Comparison of ENCODE assay signal across 14 cellular contexts in the genomic region with DNA sequence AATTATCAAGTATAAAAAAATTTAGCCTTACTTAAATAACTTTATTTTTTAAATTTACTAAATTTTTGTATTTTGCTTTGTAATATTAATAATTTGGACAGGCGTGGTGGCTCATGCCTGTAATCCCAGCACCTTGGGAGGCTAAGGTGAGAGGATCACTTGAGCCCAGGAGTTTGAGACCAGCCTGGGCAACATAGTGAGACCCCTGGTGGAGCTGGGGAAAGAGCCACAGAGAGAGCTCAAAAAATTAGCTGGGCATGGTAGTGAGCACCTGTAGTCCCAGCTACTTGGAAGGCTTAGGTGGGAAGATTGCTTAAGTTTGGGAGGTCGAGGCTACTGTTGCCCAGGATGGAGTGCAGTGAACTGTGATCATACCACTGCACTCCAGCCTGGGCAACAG.
DNase-seq lines count a peak whose midpoint lies in the region; ATAC-seq and TF ChIP-seq lines count a peak whose summit lies in the region.
"Had no signal": no experiment of that assay in that cellular context is flagged by ENCODE, and none has a peak within 500 bp of the region (broad histone marks: within the 10 kb centered on the region; RNA-seq: fewer than 3 reads in every experiment).

No MANE protein-coding gene starts in this region.

- intact Hi-C loops in Right ventricle myocardium superior (cut with DNase I), result no loop called here

- no peak overlapping the region for H3K4me3 ChIP-seq in cardiac muscle cell
- H3K4me3 ChIP-seq in cardiac fibroblast (replicated peaks in 1 of 2; ENCODE audit: low read depth in 2 of 2, low read length in 2 of 2), result no peak overlapping the region
- no peak overlapping the region for H3K4me3 ChIP-seq in kidney epithelial cell (ENCODE audit: low read depth, low read length)
- H3K4me3 ChIP-seq: Peyer's patch had no signal

- peak; percentile 12 for TF ChIP-seq CTCF in cardiac muscle cell (IDR thresholded peaks at IDR 0.05; ENCODE audit: low read depth, low read length)
- TF ChIP-seq CTCF in cardiac fibroblast (IDR thresholded peaks at IDR 0.05; ENCODE audit: low read depth, low read length), result peak; percentile 5
- peak; percentile 9 for TF ChIP-seq CTCF in kidney epithelial cell (IDR thresholded peaks at IDR 0.05; ENCODE audit: insufficient read depth, low read length, poor library complexity, severe bottlenecking)

- H3K9me3 ChIP-seq in cardiac muscle cell (ENCODE audit: low read depth), result no peaks in the 10 kb centered on the region
- H3K9me3 ChIP-seq: Peyer's patch had no signal

- no peak overlapping the region for H3K27ac ChIP-seq in cardiac muscle cell
- H3K27ac ChIP-seq: Peyer's patch had no signal

- DNase-seq in cardiac muscle cell (ENCODE audit: low read depth in 1 of 2, low spot score in 1 of 2) (no peak), Right ventricle myocardium superior (no peak), NAMALWA (ENCODE audit: low spot score) (peak; percentile 13), cardiac fibroblast (ENCODE audit: low read depth in 2 of 2) (no peak), kidney epithelial cell (ENCODE audit: low read depth) (no peak), NCI-H446 treated with DMSO at 0.1 percent for 48 hours (lab: John Stamatoyannopoulos, UW) (no peak), SHP77 treated with DMSO at 0.1 percent for 48 hours (lab: John Stamatoyannopoulos, UW) (no peak)
- DNase-seq: C1 segment of cervical spinal cord, H9, NCI-H2107, NCI-H774, Peyer's patch, SHP77 had no signal

- peaks cover 10% of the 10 kb centered on the region for H3K4me1 ChIP-seq in cardiac muscle cell (ENCODE audit: low read depth)
- H3K4me1 ChIP-seq: Peyer's patch had no signal

- no peaks in the 10 kb centered on the region for H3K36me3 ChIP-seq in cardiac muscle cell
- no peaks in the 10 kb centered on the region for H3K36me3 ChIP-seq in kidney epithelial cell (ENCODE audit: control insufficient read depth, insufficient read depth, low read length)
- H3K36me3 ChIP-seq: Peyer's patch had no signal

- no peaks in the 10 kb centered on the region for H3K27me3 ChIP-seq in cardiac muscle cell
- H3K27me3 ChIP-seq in kidney epithelial cell (ENCODE audit: control insufficient read depth, insufficient read depth, low read length), result no peaks in the 10 kb centered on the region
- H3K27me3 ChIP-seq: Peyer's patch had no signal

- ATAC-seq in Right ventricle myocardium superior (ENCODE audit: poor library complexity), result no peak
- ATAC-seq in HG03457 (IDR thresholded peaks at IDR 0.05; ENCODE audit: unreplicated experiment), result no peak
